14 cellular contexts compared by ENCODE assay signal in the genomic region with DNA sequence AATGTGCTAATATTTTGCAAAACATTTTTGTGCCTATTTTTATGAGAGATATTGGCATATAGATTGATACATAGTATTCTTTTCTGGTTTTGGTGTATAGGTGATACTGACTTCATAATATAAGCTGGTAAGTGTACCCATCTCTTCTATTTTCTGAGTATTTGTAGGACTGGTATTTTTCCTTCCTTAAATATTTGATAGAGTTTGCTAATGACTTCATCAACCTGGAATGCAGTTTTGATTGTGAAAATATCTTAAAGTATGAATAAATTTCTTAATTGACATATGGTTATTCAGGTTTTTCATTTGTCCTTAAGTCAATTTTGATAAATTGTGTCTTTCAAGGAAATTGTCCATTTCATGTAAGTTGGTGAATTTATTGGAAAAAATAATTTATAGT. TPM values are rescaled to one million over a fixed set of nuclear protein-coding genes. Genes with fewer than 3 reads are reported as not detected.
A peak's percentile ranks its signal among the peaks of the same experiment; 100 is the strongest.
DNase-seq lines count a peak whose midpoint lies in the region; ATAC-seq, FAIRE-seq and TF ChIP-seq lines count a peak whose summit lies in the region.
"Had no signal": no experiment of that assay in that cellular context is flagged by ENCODE, and none has a peak within 500 bp of the region (broad histone marks: within the 10 kb centered on the region; RNA-seq: fewer than 3 reads in every experiment).

No MANE protein-coding gene starts in this region.

- peak; percentile 39 for DNase-seq in ELR (ENCODE audit: low read depth)
- peak; percentile 53 for DNase-seq in PC-3
- DNase-seq in esophagus muscularis mucosa (ENCODE audit: extremely low spot score) = no peak
- no peak for DNase-seq in A673 (ENCODE audit: low spot score)
- no peak for DNase-seq in NCI-H345 (lab: John Stamatoyannopoulos, UW)
- no peak for DNase-seq in SIG-M5 treated with dmso at 0.1 percent for 504 hours (lab: John Stamatoyannopoulos, UW; ENCODE audit: unreplicated experiment)
- DNase-seq: Caco-2; CD8-positive, alpha-beta memory T cell; DND-41; H7 had no signal

- peaks cover 4% of the 10 kb centered on the region for H3F3A ChIP-seq in PC-3 (ENCODE audit: low read length, unreplicated experiment)

- H4K20me1 ChIP-seq in PC-3 (ENCODE audit: low read length) = no peaks in the 10 kb centered on the region

- intact Hi-C loops in PC-3 (cut with micrococcal nuclease) (no loop called here), esophagus muscularis mucosa (cut with DNase I) (no loop called here), A673 (cut with micrococcal nuclease; ENCODE audit: unreplicated experiment) (no loop called here)

- FAIRE-seq in colon (lab: Jason Lieb, UNC) = peak; percentile 47
- peak; percentile 5 for FAIRE-seq in islet of Langerhans (lab: Jason Lieb, UNC)
- FAIRE-seq: GM12891 had no signal

- H3K4me3 ChIP-seq in PC-3 (ENCODE audit: low read length) (no peak overlapping the region), esophagus muscularis mucosa (no peak overlapping the region), A673 (ENCODE audit: low read depth, low read length, poor library complexity, severe bottlenecking) (no peak overlapping the region)
- H3K4me3 ChIP-seq: GM23338 had no signal

- no TSS peak for BruUV-seq in PC-3 (replicated peaks; lab: Mats Ljungman, UMichigan)
- BruUV-seq in A673 (replicated peaks; lab: Mats Ljungman, UMichigan) = no TSS peak

- CTCF ChIA-PET in PC-3 (lab: Charles Lee) (no interaction called here), A673 (lab: Charles Lee) (no interaction called here)

- no peaks in the 10 kb centered on the region for H3K9me2 ChIP-seq in PC-3 (replicated peaks; ENCODE audit: low read length)

- H3K9me3 ChIP-seq in PC-3 (ENCODE audit: low read length) (no peaks in the 10 kb centered on the region), esophagus muscularis mucosa (peaks cover 0 to 19% (median 7%) of the 10 kb centered on the region in 4 donors), A673 (ENCODE audit: low read depth, low read length, poor library complexity, severe bottlenecking) (peaks cover 17% of the 10 kb centered on the region)

- peaks cover 16% of the 10 kb centered on the region for H3K4me1 ChIP-seq in PC-3 (ENCODE audit: insufficient read depth, low read length)
- H3K4me1 ChIP-seq in esophagus muscularis mucosa = peaks cover 0 to under 1% (median under 1%) of the 10 kb centered on the region in 4 donors
- H3K4me1 ChIP-seq in A673 (ENCODE audit: insufficient read depth, low read length, poor library complexity, severe bottlenecking) = no peaks in the 10 kb centered on the region
- H3K4me1 ChIP-seq: Caco-2 had no signal

- H3K9ac ChIP-seq in PC-3 (ENCODE audit: low read length) = no peak overlapping the region

- no peak for TF ChIP-seq EP300 in esophagus muscularis mucosa (IDR thresholded peaks at IDR 0.05)

- peak overlapping the region; percentile 4; the same call in 1 of the 2 replicates for H3K4me2 ChIP-seq in PC-3 (ENCODE audit: low read length)
- H3K4me2 ChIP-seq: GM23338 had no signal

- POLR2A ChIA-PET in PC-3 (lab: Charles Lee; ENCODE audit: unreplicated experiment) = interaction anchor here (0.6 kb wide), 1 partner anchor 313 kb away, joined by 3 read pairs; no protein-coding TSS in a partner anchor
- POLR2A ChIA-PET in A673 (lab: Charles Lee; ENCODE audit: low non-redundant PET) = no interaction called here

- no peaks in the 10 kb centered on the region for H3K27me3 ChIP-seq in PC-3 (ENCODE audit: low read length)
- no peaks in the 10 kb centered on the region for H3K27me3 ChIP-seq in esophagus muscularis mucosa
- no peaks in the 10 kb centered on the region for H3K27me3 ChIP-seq in A673 (replicated peaks; ENCODE audit: insufficient read depth, low read depth, low read length, poor library complexity)

- H3K79me2 ChIP-seq in PC-3 (ENCODE audit: low read length) = peaks cover 3% of the 10 kb centered on the region

- TF ChIP-seq CTCF in PC-3 (conservative IDR thresholded peaks at IDR 0.05; ENCODE audit: low read depth, low read length) (no peak), esophagus muscularis mucosa (IDR thresholded peaks at IDR 0.05) (no peak), A673 (conservative IDR thresholded peaks at IDR 0.05; ENCODE audit: low read depth, low read length) (no peak)

- H2AFZ ChIP-seq in PC-3 (ENCODE audit: low read length) = no peak overlapping the region
- H2AFZ ChIP-seq: GM23338 had no signal

- no peaks in the 10 kb centered on the region for H3K36me3 ChIP-seq in PC-3 (ENCODE audit: low read depth, low read length)
- H3K36me3 ChIP-seq in esophagus muscularis mucosa = no peaks in the 10 kb centered on the region
- H3K36me3 ChIP-seq in A673 (ENCODE audit: insufficient read depth, low read length, poor library complexity, severe bottlenecking) = no peaks in the 10 kb centered on the region

- peak; percentile 53 for ATAC-seq in PC-3
- ATAC-seq: GM23338 had no signal

- no peak for TF ChIP-seq POLR2A in esophagus muscularis mucosa (IDR thresholded peaks at IDR 0.05; ENCODE audit: low read depth)

- H3K27ac ChIP-seq in PC-3 (ENCODE audit: low read length) (no peak overlapping the region), esophagus muscularis mucosa (replicated peaks in 1 of 4) (no peak overlapping the region), A673 (ENCODE audit: low read depth, low read length, poor library complexity, severe bottlenecking) (no peak overlapping the region)

RNA-seq across cellular contexts. Expression of a gene that starts 6.1 kb away (rescaled TPM):
- total RNA-seq in PC-3 (2014; rRNA removed) (33.9 and 37.9 TPM in 2 replicates), esophagus muscularis mucosa (100 to 1,000 TPM in 1 of 4 donors, 10 to 100 TPM in 3; 63.6 to 105 (median 83.8) TPM), A673 (2021) (83.9 and 84.3 TPM in 2 replicates)

RNA-seq across cellular contexts. Expression of a gene that starts 30.9 kb away (rescaled TPM):
- total RNA-seq in PC-3 (2014; rRNA removed) (9.0 and 10.1 TPM in 2 replicates), esophagus muscularis mucosa (1 to 10 TPM; 6.3 to 8.3 (median 7.0) TPM), A673 (2021) (46.0 and 53.6 TPM in 2 replicates)

RNA-seq across cellular contexts. Expression of a gene that starts 32.6 kb away (rescaled TPM):
- total RNA-seq in PC-3 (2014; rRNA removed) (8.4 and 10.4 TPM in 2 replicates), esophagus muscularis mucosa (10 to 100 TPM in 2 of 4 donors, 1 to 10 TPM in 2; 6.6 to 11.9 (median 10.2) TPM), A673 (2021) (22.2 and 29.0 TPM in 2 replicates)

Comparison
In these comparisons a context has a peak if more than half of its experiments do, and no peak if none do; other contexts are left out.
1. DNase-seq: peak in ELR (single experiment) and PC-3 (single experiment); none in esophagus muscularis mucosa (single experiment), A673 (single experiment), NCI-H345 (single experiment) and SIG-M5 treated with dmso at 0.1 percent for 504 hours (single experiment).